Comparison of ENCODE assay signal across 8 cellular contexts in genomic region chr13:98672947-98673545, GRCh38.
DNase-seq lines count a peak whose midpoint lies in the region; ATAC-seq and TF ChIP-seq lines count a peak whose summit lies in the region.

No MANE protein-coding gene starts in this region.

- CTCF ChIA-PET in activated naive CD4-positive, alpha-beta T cell treated with anti-CD3 and anti-CD28 coated beads, Interleukin-2, amount 10 ng/mL, durations not matched to agents 7 days and 5 days (lab: Charles Lee) = interaction anchor here (0.7 to 4.6 kb wide), 13 partner anchors 8 to 817 kb away, joined by 3 to 33 read pairs (median 4); no protein-coding TSS in a partner anchor

- no peak overlapping the region for H3K4me3 Mint-ChIP-seq in activated naive CD4-positive, alpha-beta T cell treated with anti-CD3 and anti-CD28 coated beads, Interleukin-2, amount 10 ng/mL, durations not matched to agents 7 days and 5 days

- ATAC-seq in GM21619 (IDR thresholded peaks at IDR 0.05; ENCODE audit: unreplicated experiment) (peak; percentile 78), omental fat pad (ENCODE audit: low FRiP score) (peak; percentile 79)

- H3K27ac Mint-ChIP-seq in activated naive CD4-positive, alpha-beta T cell treated with anti-CD3 and anti-CD28 coated beads, Interleukin-2, amount 10 ng/mL, durations not matched to agents 7 days and 5 days = no peak overlapping the region

- peak; percentile 31 for DNase-seq in DMS53 treated with DMSO at 0.1 percent for 48 hours (lab: John Stamatoyannopoulos, UW; ENCODE audit: unreplicated experiment)
- DNase-seq in Kasumi-1 (lab: John Stamatoyannopoulos, UW) = peak; percentile 57 to 79
- DNase-seq in SIG-M5 (lab: John Stamatoyannopoulos, UW) = peak; percentile 24
- DNase-seq in activated naive CD4-positive, alpha-beta T cell treated with anti-CD3 and anti-CD28 coated beads, Interleukin-2, amount 10 ng/mL, durations not matched to agents 7 days and 5 days = peak; percentile 60
- peak; percentile 50 for DNase-seq in glomerular endothelial cell (ENCODE audit: extremely low read depth, low read depth, low spot score)
- DNase-seq in omental fat pad (ENCODE audit: low spot score) = no peak
- DNase-seq in GF-D8 (lab: John Stamatoyannopoulos, UW) = no peak

- no peaks in the 10 kb centered on the region for H3K4me1 Mint-ChIP-seq in activated naive CD4-positive, alpha-beta T cell treated with anti-CD3 and anti-CD28 coated beads, Interleukin-2, amount 10 ng/mL, durations not matched to agents 7 days and 5 days

- TF ChIP-seq CTCF in omental fat pad (IDR thresholded peaks at IDR 0.05) = peak in 1 of 3 donors; percentile 50

- no peaks in the 10 kb centered on the region for H3K36me3 Mint-ChIP-seq in activated naive CD4-positive, alpha-beta T cell treated with anti-CD3 and anti-CD28 coated beads, Interleukin-2, amount 10 ng/mL, durations not matched to agents 7 days and 5 days

- H3K9me3 Mint-ChIP-seq in activated naive CD4-positive, alpha-beta T cell treated with anti-CD3 and anti-CD28 coated beads, Interleukin-2, amount 10 ng/mL, durations not matched to agents 7 days and 5 days = no peaks in the 10 kb centered on the region

- H3K27me3 Mint-ChIP-seq in activated naive CD4-positive, alpha-beta T cell treated with anti-CD3 and anti-CD28 coated beads, Interleukin-2, amount 10 ng/mL, durations not matched to agents 7 days and 5 days = peaks cover 4% of the 10 kb centered on the region

Comparison
In these comparisons a context has a peak if more than half of its experiments do, and no peak if none do; other contexts are left out.
1. DNase-seq: peak in DMS53 treated with DMSO at 0.1 percent for 48 hours (single experiment), Kasumi-1 (2 of 2), SIG-M5 (single experiment), activated naive CD4-positive, alpha-beta T cell treated with anti-CD3 and anti-CD28 coated beads, Interleukin-2, amount 10 ng/mL, durations not matched to agents 7 days and 5 days (single experiment) and glomerular endothelial cell (single experiment); none in omental fat pad (single experiment) and GF-D8 (single experiment).